Comparison of ENCODE assay signal across 8 cellular contexts in the genomic region with DNA sequence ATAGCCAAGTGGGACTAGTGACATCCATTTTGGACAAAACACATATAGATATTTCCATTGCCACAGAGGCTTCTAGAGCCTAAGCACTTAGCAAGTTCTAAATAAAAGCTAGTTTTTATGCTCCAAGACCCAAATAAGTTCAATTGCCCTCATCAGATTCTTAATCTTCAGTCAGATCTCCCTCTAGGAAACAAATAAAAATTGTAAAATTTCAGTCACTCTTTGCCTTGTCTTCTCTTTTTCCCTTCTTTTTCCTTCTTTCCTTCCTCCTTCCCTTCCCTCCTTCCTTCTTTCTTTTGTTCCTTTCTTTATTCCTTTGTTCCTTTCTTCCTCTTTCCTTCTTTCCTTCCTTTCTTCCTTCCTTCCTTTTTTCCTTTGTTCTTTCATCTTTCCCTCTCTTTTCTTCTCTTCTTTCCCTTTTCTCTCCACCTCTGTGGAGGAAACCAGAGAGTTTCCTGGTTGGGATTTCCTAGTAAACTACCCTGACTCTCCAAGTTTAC.
"Had no signal": no experiment of that assay in that cellular context is flagged by ENCODE, and none has a peak within 500 bp of the region (broad histone marks: within the 10 kb centered on the region; RNA-seq: fewer than 3 reads in every experiment).

No MANE protein-coding gene starts in this region.

- H3K9ac ChIP-seq: GM23248, KMS-11 had no signal

- H3K4me3 ChIP-seq: GM23248 had no signal

- H3K27ac ChIP-seq: GM23248, KMS-11 had no signal

- H2AFZ ChIP-seq: GM23248 had no signal

- DNase-seq: GM23248, GOT3, H7, HCEC 1CT, IMR-90, KBM-7 had no signal

- FAIRE-seq: HTR-8/SVneo had no signal

- H3K4me2 ChIP-seq: KMS-11 had no signal
